In genomic region chr5:74320526-74320925, GRCh38 we compare ENCODE assay signal across 20 cellular contexts.
A peak's percentile ranks its signal among the peaks of the same experiment; 100 is the strongest.
DNase-seq lines count a peak whose midpoint lies in the region; ATAC-seq, FAIRE-seq and TF ChIP-seq lines count a peak whose summit lies in the region.
"Had no signal": no experiment of that assay in that cellular context is flagged by ENCODE, and none has a peak within 500 bp of the region (broad histone marks: within the 10 kb centered on the region; RNA-seq: fewer than 3 reads in every experiment).

No MANE protein-coding gene starts in this region.

- no peak for ATAC-seq in GM23338
- ATAC-seq: CD8-positive, alpha-beta T cell had no signal

- peaks cover 4% of the 10 kb centered on the region; the same call in 1 of the 3 replicates for H3K4me1 Mint-ChIP-seq in GM23338
- H3K4me1 Mint-ChIP-seq in T-helper 2 cell treated with Interferon-gamma antibody and Interleukin-4, amounts not matched to agents 5 μg/mL and 100 μg/mL, for 36 hours (ENCODE audit: low read depth), result no peaks in the 10 kb centered on the region

- H3K27ac ChIP-seq in GM23338 (ENCODE audit: low read depth) (no peak overlapping the region), H1 (ENCODE audit: low read depth, low read length) (no peak overlapping the region)
- H3K27ac ChIP-seq: BLaER1 treated with 17β-estradiol and CSF1 and Interleukin-3, amounts not matched to agents 10 nM and 100 nM; KMS-11; SJCRH30 had no signal

- H2BK20ac ChIP-seq in H1 (ENCODE audit: low read length), result no peak overlapping the region

- TF ChIP-seq CTCF in GM23338 (conservative IDR thresholded peaks at IDR 0.05; ENCODE audit: low read depth in 2 of 2) (no peak), H1 (IDR thresholded peaks at IDR 0.05; ENCODE audit: control extremely low read depth in 1 of 3, insufficient read depth in 1 of 3, low read depth in 1 of 3, low read length in 3 of 3) (no peak)

- no peak overlapping the region for H3K23ac ChIP-seq in H1 (ENCODE audit: insufficient read length)

- no peak overlapping the region for H3K9ac ChIP-seq in H1 (replicated peaks in 1 of 4; ENCODE audit: extremely low read depth in 1 of 4, low read depth in 3 of 4, low read length in 3 of 4)
- H3K9ac ChIP-seq: BLaER1 treated with 17β-estradiol and CSF1 and Interleukin-3, amounts not matched to agents 10 nM and 100 nM; KMS-11 had no signal

- H3K79me2 ChIP-seq in GM23338 (replicated peaks; ENCODE audit: insufficient read depth), result no peaks in the 10 kb centered on the region
- H3K79me2 ChIP-seq in H1 (ENCODE audit: control insufficient read depth in 1 of 2, insufficient read depth in 2 of 2, low read length in 2 of 2), result no peaks in the 10 kb centered on the region

- CTCF ChIA-PET in H1 (lab: Charles Lee; ENCODE audit: partially characterized antibody), result interaction anchor here (0.8 to 1.2 kb wide), 2 partner anchors 9 to 285 kb away, joined by 3 to 4 read pairs; no protein-coding TSS in a partner anchor

- no peak overlapping the region for H3K4ac ChIP-seq in H1 (replicated peaks; ENCODE audit: insufficient read length, low read depth, low read length)

- H3K56ac ChIP-seq in H1 (replicated peaks; ENCODE audit: insufficient read length, low read depth, low read length), result no peak overlapping the region

- DNase-seq in GM23338 (ENCODE audit: low spot score) (no peak), M059J (ENCODE audit: low read depth) (peak; percentile 17), H1 (ENCODE audit: low read depth in 1 of 2, low spot score in 2 of 2) (no peak), kidney tubule cell (ENCODE audit: low spot score) (peak; percentile 38), GM19240 (ENCODE audit: insufficient read length, low spot score) (no peak)
- no peak for DNase-seq in T-helper 2 cell treated with Interferon-gamma antibody and Interleukin-4, amounts not matched to agents 5 μg/mL and 100 μg/mL, for 36 hours (ENCODE audit: low spot score)
- no peak for DNase-seq in stimulated activated CD4-positive, alpha-beta T cell treated with anti-CD3 and anti-CD28 coated beads, Interleukin-4, amount 100 ng/mL, for 4 hours
- DNase-seq: Calu3; CD8-positive, alpha-beta T cell; DMS79; H7; HFFc6; NCI-H1417 treated with DMSO at 0.1 percent for 48 hours; NCI-H187 treated with DMSO at 0.1 percent for 48 hours; NCI-H345; NCI-H524 treated with DMSO at 0.1 percent for 48 hours; PC-9; SJCRH30 had no signal

- H3F3A ChIP-seq in GM23338 (replicated peaks; ENCODE audit: low read depth), result no peaks in the 10 kb centered on the region

- no peak overlapping the region for H3K4me2 ChIP-seq in GM23338
- no peak overlapping the region for H3K4me2 ChIP-seq in H1 (ENCODE audit: insufficient read depth in 1 of 2, low read depth in 2 of 2, low read length in 2 of 2)
- H3K4me2 ChIP-seq: KMS-11, PC-9 had no signal

- no peak overlapping the region for H3K27ac Mint-ChIP-seq in GM23338
- no peak overlapping the region for H3K27ac Mint-ChIP-seq in T-helper 2 cell treated with Interferon-gamma antibody and Interleukin-4, amounts not matched to agents 5 μg/mL and 100 μg/mL, for 36 hours
- H3K27ac Mint-ChIP-seq: CD8-positive, alpha-beta T cell; HFFc6 had no signal

- H2BK120ac ChIP-seq in H1 (replicated peaks; ENCODE audit: low read depth, low read length), result no peak overlapping the region

- no peaks in the 10 kb centered on the region for H3K9me3 ChIP-seq in H1 (ENCODE audit: insufficient read depth in 2 of 2, low read depth in 1 of 2, low read length in 1 of 2)
- H3K9me3 ChIP-seq: BLaER1 treated with 17β-estradiol and CSF1 and Interleukin-3, amounts not matched to agents 10 nM and 100 nM had no signal

- no peaks in the 10 kb centered on the region for H3K9me3 Mint-ChIP-seq in GM23338
- H3K9me3 Mint-ChIP-seq in T-helper 2 cell treated with Interferon-gamma antibody and Interleukin-4, amounts not matched to agents 5 μg/mL and 100 μg/mL, for 36 hours, result no peaks in the 10 kb centered on the region
- H3K9me3 Mint-ChIP-seq: CD8-positive, alpha-beta T cell; HFFc6 had no signal

- peak overlapping the region; percentile 83 for H2AFZ ChIP-seq in GM23338
- H2AFZ ChIP-seq in H1 (ENCODE audit: low read length), result peak overlapping the region; percentile 57; the same call in 1 of the 2 replicates
- H2AFZ ChIP-seq: PC-9 had no signal

- no peak for TF ChIP-seq RAD21 in H1 (IDR thresholded peaks at IDR 0.05 in 1 of 2, conservative IDR thresholded peaks at IDR 0.05 in 1 of 2; ENCODE audit: low read depth in 2 of 2, low read length in 2 of 2)

- H4K8ac ChIP-seq in H1 (ENCODE audit: extremely low read depth, insufficient read depth, low read length), result no peak overlapping the region

- FAIRE-seq in H1 (lab: Jason Lieb, UNC), result no peak

- no peak overlapping the region for H2AK5ac ChIP-seq in H1 (ENCODE audit: low read depth, low read length)

- no peaks in the 10 kb centered on the region for H3K23me2 ChIP-seq in H1 (ENCODE audit: low read depth, low read length)

- H3K27me3 ChIP-seq in GM23338 (ENCODE audit: insufficient read depth) (no peaks in the 10 kb centered on the region), H1 (replicated peaks in 1 of 4; ENCODE audit: control insufficient read depth in 3 of 4, extremely low read depth in 1 of 4, insufficient read depth in 3 of 4, low read length in 3 of 4) (no peaks in the 10 kb centered on the region)
- H3K27me3 ChIP-seq: SJCRH30 had no signal

- no peak for TF ChIP-seq POLR2A in H1 (IDR thresholded peaks at IDR 0.05; ENCODE audit: control extremely low read depth in 1 of 2, low read depth in 2 of 2, low read length in 2 of 2)

- 88% methylated on average over 4 of the region's 4 CpGs; no CpG with 5 or more reads in 1 of the 2 experiments for WGBS in H1 (ENCODE audit: extremely low coverage in 1 of 2, insufficient coverage in 1 of 2, insufficient read length in 1 of 2, insufficient replicate concordance in 2 of 2, low coverage in 1 of 2, low lambda C conversion rate in 2 of 2, missing lambda C conversion rate in 1 of 2), 2 experiments

- no peak overlapping the region for H3K14ac ChIP-seq in H1 (ENCODE audit: insufficient read length)

- no peak overlapping the region for H3K4me3 Mint-ChIP-seq in GM23338
- no peak overlapping the region for H3K4me3 Mint-ChIP-seq in T-helper 2 cell treated with Interferon-gamma antibody and Interleukin-4, amounts not matched to agents 5 μg/mL and 100 μg/mL, for 36 hours
- H3K4me3 Mint-ChIP-seq: CD8-positive, alpha-beta T cell; HFFc6 had no signal

- H3K9me2 ChIP-seq in GM23338 (ENCODE audit: insufficient read depth), result 0 out of 2 replicates have a peak, but pooled peaks cover 2% of the 10 kb centered on the region

- H3K36me3 Mint-ChIP-seq in GM23338 (ENCODE audit: low read depth), result no peaks in the 10 kb centered on the region
- no peaks in the 10 kb centered on the region for H3K36me3 Mint-ChIP-seq in T-helper 2 cell treated with Interferon-gamma antibody and Interleukin-4, amounts not matched to agents 5 μg/mL and 100 μg/mL, for 36 hours (ENCODE audit: low read depth)
- H3K36me3 Mint-ChIP-seq: CD8-positive, alpha-beta T cell had no signal

- H2BK15ac ChIP-seq in H1 (ENCODE audit: low read length), result no peak overlapping the region

- H4K91ac ChIP-seq in H1 (replicated peaks; ENCODE audit: insufficient read length, low read length), result no peak overlapping the region

- H3K4me1 ChIP-seq in GM23338 (ENCODE audit: insufficient read depth), result no peaks in the 10 kb centered on the region
- H3K4me1 ChIP-seq in H1 (replicated peaks in 1 of 4; ENCODE audit: control insufficient read depth in 3 of 4, insufficient read depth in 4 of 4, low read length in 3 of 4), result peaks cover 0 to 7% (median 0%) of the 10 kb centered on the region in 4 experiments; a peak in 1 of 7 replicates

- no peak overlapping the region for H4K5ac ChIP-seq in H1 (ENCODE audit: insufficient read length, low read depth, low read length)

- TF ChIP-seq EP300 in H1 (IDR thresholded peaks at IDR 0.05; ENCODE audit: borderline replicate concordance in 1 of 2, low read depth in 2 of 2, low read length in 2 of 2), result no peak

- H3K18ac ChIP-seq in H1 (ENCODE audit: extremely low read depth, low read length), result no peak overlapping the region

- no peaks in the 10 kb centered on the region for H3K79me1 ChIP-seq in H1 (ENCODE audit: low read depth, low read length)

- H3K36me3 ChIP-seq in GM23338 (ENCODE audit: insufficient read depth) (no peaks in the 10 kb centered on the region), H1 (ENCODE audit: control insufficient read depth in 2 of 4, insufficient read depth in 4 of 4, low read length in 3 of 4) (no peaks in the 10 kb centered on the region)
- H3K36me3 ChIP-seq: BLaER1 treated with 17β-estradiol and CSF1 and Interleukin-3, amounts not matched to agents 10 nM and 100 nM; SJCRH30 had no signal

- H4K20me1 ChIP-seq in GM23338 (replicated peaks; ENCODE audit: insufficient read depth) (no peaks in the 10 kb centered on the region), H1 (replicated peaks in 1 of 2; ENCODE audit: control insufficient read depth in 1 of 2, insufficient read depth in 2 of 2, low read length in 2 of 2) (no peaks in the 10 kb centered on the region)
- H4K20me1 ChIP-seq: BLaER1 treated with 17β-estradiol and CSF1 and Interleukin-3, amounts not matched to agents 10 nM and 100 nM had no signal

- H2BK12ac ChIP-seq in H1 (ENCODE audit: low read depth, low read length), result no peak overlapping the region

- H2BK5ac ChIP-seq in H1 (ENCODE audit: low read depth, low read length), result no peak overlapping the region

- H3K27me3 Mint-ChIP-seq in GM23338 (ENCODE audit: insufficient read depth, low read depth, poor library complexity), result peaks cover 5% of the 10 kb centered on the region
- H3K27me3 Mint-ChIP-seq in T-helper 2 cell treated with Interferon-gamma antibody and Interleukin-4, amounts not matched to agents 5 μg/mL and 100 μg/mL, for 36 hours (ENCODE audit: low read depth), result peaks cover 4% of the 10 kb centered on the region

- POLR2A ChIA-PET in H1 (lab: Charles Lee; ENCODE audit: partially characterized antibody), result no interaction called here

- H3K4me3 ChIP-seq in GM23338 (no peak overlapping the region), H1 (ENCODE audit: extremely low read depth in 1 of 4, insufficient read depth in 2 of 4, low read depth in 3 of 4, low read length in 4 of 4) (no peak overlapping the region)
- H3K4me3 ChIP-seq: BLaER1 treated with 17β-estradiol and CSF1 and Interleukin-3, amounts not matched to agents 10 nM and 100 nM; PC-9; SJCRH30 had no signal

TF ChIP-seq in GM23338, 12 proteins besides CTCF, POLR2A, EP300 and RAD21 (continues in another document):
- TF ChIP-seq EZH2phosphoT487 (IDR thresholded peaks at IDR 0.05; ENCODE audit: unreplicated experiment), result no peak
- no peak for TF ChIP-seq CREB1 (CRISPR knock-in tag; IDR thresholded peaks at IDR 0.05; ENCODE audit: low read depth)
- TF ChIP-seq JUNB (IDR thresholded peaks at IDR 0.05; ENCODE audit: unreplicated experiment), result no peak

TF ChIP-seq in H1, 55 proteins besides CTCF, POLR2A, EP300 and RAD21 (continues in another document):
- TF ChIP-seq HDAC6 (IDR thresholded peaks at IDR 0.05; ENCODE audit: low read depth, low read length), result no peak
- no peak for TF ChIP-seq CREB1 (IDR thresholded peaks at IDR 0.05)
- TF ChIP-seq NRF1 (IDR thresholded peaks at IDR 0.05; ENCODE audit: low read depth, low read length), result no peak
- TF ChIP-seq HDAC2 (IDR thresholded peaks at IDR 0.05; ENCODE audit: borderline replicate concordance in 1 of 2, low read depth in 2 of 2, low read length in 2 of 2), result no peak
- TF ChIP-seq SIN3A (conservative IDR thresholded peaks at IDR 0.05 in 1 of 2, IDR thresholded peaks at IDR 0.05 in 1 of 2; ENCODE audit: low read depth in 1 of 2, low read length in 2 of 2), result no peak
- TF ChIP-seq SP2 (IDR thresholded peaks at IDR 0.05; ENCODE audit: low read length), result no peak

Comparison
In these comparisons a context has a peak if more than half of its experiments do, and no peak if none do; other contexts are left out.
1. DNase-seq: peak in M059J (single experiment) and kidney tubule cell (single experiment); none in GM23338 (single experiment), H1 (0 of 2), T-helper 2 cell treated with Interferon-gamma antibody and Interleukin-4, amounts not matched to agents 5 μg/mL and 100 μg/mL, for 36 hours (single experiment), GM19240 (single experiment) and stimulated activated CD4-positive, alpha-beta T cell treated with anti-CD3 and anti-CD28 coated beads, Interleukin-4, amount 100 ng/mL, for 4 hours (0 of 2).